1 cellular context compared by ENCODE assay signal in genomic region chr9:137411260-137411659, GRCh38.
A peak's percentile ranks its signal among the peaks of the same experiment; 100 is the strongest.
TF ChIP-seq lines count a peak whose summit lies in the region.

No MANE protein-coding gene starts in this region.

TF ChIP-seq in K562, 482 proteins besides CTCF, POLR2A, EP300 and RAD21:
- TF ChIP-seq KDM1A (IDR thresholded peaks at IDR 0.05), result peak in 1 of 2 experiments; percentile 89; a peak in 2 of 4 replicates
- TF ChIP-seq ZNF444 (CRISPR knock-in tag; IDR thresholded peaks at IDR 0.05), result peak; percentile 62; the same call in 1 of the 2 replicates
- no peak for TF ChIP-seq SETDB1 (IDR thresholded peaks at IDR 0.05; ENCODE audit: low read length)
TF ChIP-seq in K562: peak in this region for 2.
